ENCODE assay signal across 1 cellular context in genomic region chr12:57826966-57827365, GRCh38.
TF ChIP-seq lines count a peak whose summit lies in the region.

No MANE protein-coding gene starts in this region.

TF ChIP-seq in H1, 55 proteins besides CTCF, POLR2A, EP300 and RAD21:
- TF ChIP-seq POLR2AphosphoS5 (IDR thresholded peaks at IDR 0.05; ENCODE audit: low read depth, low read length), result 0 out of 2 replicates have a peak, but pooled peaks have one; percentile 13
- no peak for TF ChIP-seq SRF (IDR thresholded peaks at IDR 0.05; ENCODE audit: low read depth, low read length)
